8 cellular contexts compared by ENCODE assay signal in the genomic region with DNA sequence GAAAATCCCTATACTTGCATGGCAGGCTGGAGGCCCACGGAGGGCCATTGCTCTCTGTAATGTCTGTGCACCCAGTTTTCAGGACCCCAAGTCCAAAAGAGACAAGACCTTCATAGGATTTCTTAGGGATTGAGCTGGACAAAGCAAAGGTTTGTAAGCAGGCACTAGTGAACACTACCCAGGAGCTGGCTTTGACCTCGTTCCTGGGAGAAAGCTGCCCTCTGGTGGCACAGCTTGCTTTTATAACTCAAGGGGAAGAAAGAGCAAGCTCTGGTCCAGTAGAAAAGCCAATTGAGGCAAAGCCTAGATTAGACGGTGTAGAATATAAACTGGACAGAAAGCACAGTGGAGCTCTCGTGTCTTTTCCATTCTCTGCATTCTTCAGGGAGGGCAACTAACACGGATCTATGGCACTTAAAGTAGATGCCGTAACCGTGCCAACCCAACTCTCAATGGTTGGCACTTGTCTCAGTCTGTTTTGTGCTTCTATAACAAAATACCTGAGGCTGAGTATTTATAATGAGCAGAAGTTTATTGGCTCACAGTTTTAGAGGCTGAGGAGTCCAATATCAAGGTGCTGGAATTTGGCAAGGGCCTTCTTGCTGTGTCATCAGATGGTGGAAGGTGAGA. TPM values are rescaled to one million over a fixed set of nuclear protein-coding genes. Genes with fewer than 3 reads are reported as not detected.
A peak's percentile ranks its signal among the peaks of the same experiment; 100 is the strongest.
DNase-seq lines count a peak whose midpoint lies in the region; ATAC-seq and TF ChIP-seq lines count a peak whose summit lies in the region.

No MANE protein-coding gene starts in this region.

- peak overlapping the region in 3 of 12 donors; percentile 38 to 78 (median 47) for H3K27ac ChIP-seq in heart left ventricle

- intact Hi-C loops in heart left ventricle (cut with DNase I) = loop anchor here (1.0 to 10.0 kb wide), 9 partner anchors 46 to 357 kb away; no protein-coding TSS in a partner anchor

- H3K27me3 ChIP-seq in adipocyte (replicated peaks; ENCODE audit: control insufficient read depth, insufficient read depth, low read length) (peaks cover 35% of the 10 kb centered on the region), heart left ventricle (no peaks in the 10 kb centered on the region)

- no peaks in the 10 kb centered on the region for H3K4me1 ChIP-seq in adipocyte (ENCODE audit: control insufficient read depth, insufficient read depth, low read length)
- H3K4me1 ChIP-seq in heart left ventricle = peaks cover 0 to 41% (median 7%) of the 10 kb centered on the region in 12 donors

- peak; percentile 46 to 80 (median 63) for TF ChIP-seq CTCF in heart left ventricle (IDR thresholded peaks at IDR 0.05)

- H3K9me3 ChIP-seq in adipocyte (ENCODE audit: control insufficient read depth, low read length) (no peaks in the 10 kb centered on the region), heart left ventricle (no peaks in the 10 kb centered on the region)

- H3K36me3 ChIP-seq in adipocyte (ENCODE audit: control insufficient read depth, insufficient read depth, low read length, severe bottlenecking) (no peaks in the 10 kb centered on the region), heart left ventricle (no peaks in the 10 kb centered on the region)

- 38 to 43% (median 42%) methylated on average over 7 of the region's 7 CpGs for WGBS in heart left ventricle, 4 donors

- ATAC-seq in GM21717 (IDR thresholded peaks at IDR 0.05; ENCODE audit: unreplicated experiment) (peak; percentile 64), heart left ventricle (peak; percentile 61 to 88 (median 78)), HG03280 (IDR thresholded peaks at IDR 0.05; ENCODE audit: unreplicated experiment) (no peak), HG02884 (IDR thresholded peaks at IDR 0.05; ENCODE audit: unreplicated experiment) (no peak)

- H3K4me3 ChIP-seq in adipocyte (ENCODE audit: low read length) (no peak overlapping the region), heart left ventricle (no peak overlapping the region)

- DNase-seq in Daoy (ENCODE audit: low read depth) = peak; percentile 67
- peak; percentile 38 for DNase-seq in NCI-H2029 treated with DMSO at 0.1 percent for 48 hours (lab: John Stamatoyannopoulos, UW)
- DNase-seq in adipocyte (ENCODE audit: low read depth) = peak; percentile 87
- DNase-seq in heart left ventricle = peak in 4 of 5 donors; percentile 67 to 76 (median 72)
- DNase-seq in retina = peak; percentile 70

- H3K9ac ChIP-seq in adipocyte (ENCODE audit: low read length) = no peak overlapping the region

- no peak for TF ChIP-seq POLR2A in heart left ventricle (IDR thresholded peaks at IDR 0.05)

RNA-seq across cellular contexts. Expression of a gene that starts 7.9 kb away (rescaled TPM):
- 0.06 and 0.40 TPM in 2 replicates for total RNA-seq in Daoy (2014; rRNA removed; shearing (Covaris generic))
- 1 to 10 TPM in 1 of 9 donors, under 1 TPM in 5, not detected in 3; 0.21 to 2.9 (median 0.31) TPM for total RNA-seq in heart left ventricle
- polyA plus RNA-seq in heart left ventricle = under 1 TPM; 0.08 to 0.22 TPM

Comparison
In these comparisons a context has a peak if more than half of its experiments do, and no peak if none do; other contexts are left out.
1. ATAC-seq: peak in GM21717 (single experiment) and heart left ventricle (4 of 4); none in HG03280 (single experiment) and HG02884 (single experiment).
2. Peak in every context shown above with its lines, with median percentiles within 50 percentile points of each other: DNase-seq.